In the genomic region with DNA sequence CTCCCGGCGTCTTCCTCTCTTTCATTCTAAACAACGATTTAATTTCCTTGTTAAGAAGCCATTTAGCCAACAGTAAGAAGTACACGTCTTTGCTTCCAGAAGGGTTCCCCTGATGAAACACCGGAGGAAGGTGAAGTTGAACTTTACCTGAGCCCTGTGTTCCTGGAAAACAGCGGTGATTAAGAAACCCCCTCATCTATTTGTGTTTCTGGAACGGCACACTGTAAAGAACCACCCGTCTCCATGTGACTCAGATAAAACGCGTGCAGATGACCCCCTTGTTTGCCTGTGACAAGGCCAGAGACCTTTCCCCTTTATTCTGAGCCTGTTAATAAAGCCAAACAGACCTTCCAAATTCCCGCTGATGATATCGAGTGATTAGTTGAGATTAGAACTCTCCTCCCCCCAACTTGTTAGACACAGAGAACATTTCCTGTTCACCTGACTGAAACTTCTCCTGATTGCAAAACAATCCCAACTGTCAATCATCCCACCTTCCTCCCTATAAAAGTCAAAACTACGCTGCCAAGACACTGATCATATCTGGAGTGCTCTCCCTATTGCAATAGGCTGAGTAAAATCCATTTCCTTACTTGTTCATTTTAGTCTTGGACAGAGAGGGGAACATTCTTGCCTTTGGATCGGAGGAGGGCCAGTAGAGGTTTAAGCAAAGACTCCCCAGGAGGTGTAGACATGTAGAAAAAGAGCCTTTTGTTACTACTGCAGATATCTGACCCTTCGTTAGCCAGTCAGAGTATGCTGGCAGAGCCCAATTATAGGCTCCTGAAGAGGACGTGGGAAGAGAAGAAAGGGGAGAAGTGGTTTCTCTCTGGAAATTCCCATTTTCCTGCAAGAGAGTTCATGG, we compare ENCODE assay signal across 1 cellular context.
TF ChIP-seq lines count a peak whose summit lies in the region.

No MANE protein-coding gene starts in this region.

TF ChIP-seq in K562, 482 proteins besides CTCF, POLR2A, EP300 and RAD21 (continued from another document and continues in another):
- no peak for TF ChIP-seq ADNP (tag; IDR thresholded peaks at IDR 0.05)
- TF ChIP-seq, protein P1, sequence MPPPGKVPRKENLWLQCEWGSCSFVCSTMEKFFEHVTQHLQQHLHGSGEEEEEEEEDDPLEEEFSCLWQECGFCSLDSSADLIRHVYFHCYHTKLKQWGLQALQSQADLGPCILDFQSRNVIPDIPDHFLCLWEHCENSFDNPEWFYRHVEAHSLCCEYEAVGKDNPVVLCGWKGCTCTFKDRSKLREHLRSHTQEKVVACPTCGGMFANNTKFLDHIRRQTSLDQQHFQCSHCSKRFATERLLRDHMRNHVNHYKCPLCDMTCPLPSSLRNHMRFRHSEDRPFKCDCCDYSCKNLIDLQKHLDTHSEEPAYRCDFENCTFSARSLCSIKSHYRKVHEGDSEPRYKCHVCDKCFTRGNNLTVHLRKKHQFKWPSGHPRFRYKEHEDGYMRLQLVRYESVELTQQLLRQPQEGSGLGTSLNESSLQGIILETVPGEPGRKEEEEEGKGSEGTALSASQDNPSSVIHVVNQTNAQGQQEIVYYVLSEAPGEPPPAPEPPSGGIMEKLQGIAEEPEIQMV (tag; conservative IDR thresholded peaks at IDR 0.05; ENCODE audit: low read depth): no peak
- no peak for TF ChIP-seq GTF2A2 (tag; IDR thresholded peaks at IDR 0.05)
- TF ChIP-seq, protein P2, sequence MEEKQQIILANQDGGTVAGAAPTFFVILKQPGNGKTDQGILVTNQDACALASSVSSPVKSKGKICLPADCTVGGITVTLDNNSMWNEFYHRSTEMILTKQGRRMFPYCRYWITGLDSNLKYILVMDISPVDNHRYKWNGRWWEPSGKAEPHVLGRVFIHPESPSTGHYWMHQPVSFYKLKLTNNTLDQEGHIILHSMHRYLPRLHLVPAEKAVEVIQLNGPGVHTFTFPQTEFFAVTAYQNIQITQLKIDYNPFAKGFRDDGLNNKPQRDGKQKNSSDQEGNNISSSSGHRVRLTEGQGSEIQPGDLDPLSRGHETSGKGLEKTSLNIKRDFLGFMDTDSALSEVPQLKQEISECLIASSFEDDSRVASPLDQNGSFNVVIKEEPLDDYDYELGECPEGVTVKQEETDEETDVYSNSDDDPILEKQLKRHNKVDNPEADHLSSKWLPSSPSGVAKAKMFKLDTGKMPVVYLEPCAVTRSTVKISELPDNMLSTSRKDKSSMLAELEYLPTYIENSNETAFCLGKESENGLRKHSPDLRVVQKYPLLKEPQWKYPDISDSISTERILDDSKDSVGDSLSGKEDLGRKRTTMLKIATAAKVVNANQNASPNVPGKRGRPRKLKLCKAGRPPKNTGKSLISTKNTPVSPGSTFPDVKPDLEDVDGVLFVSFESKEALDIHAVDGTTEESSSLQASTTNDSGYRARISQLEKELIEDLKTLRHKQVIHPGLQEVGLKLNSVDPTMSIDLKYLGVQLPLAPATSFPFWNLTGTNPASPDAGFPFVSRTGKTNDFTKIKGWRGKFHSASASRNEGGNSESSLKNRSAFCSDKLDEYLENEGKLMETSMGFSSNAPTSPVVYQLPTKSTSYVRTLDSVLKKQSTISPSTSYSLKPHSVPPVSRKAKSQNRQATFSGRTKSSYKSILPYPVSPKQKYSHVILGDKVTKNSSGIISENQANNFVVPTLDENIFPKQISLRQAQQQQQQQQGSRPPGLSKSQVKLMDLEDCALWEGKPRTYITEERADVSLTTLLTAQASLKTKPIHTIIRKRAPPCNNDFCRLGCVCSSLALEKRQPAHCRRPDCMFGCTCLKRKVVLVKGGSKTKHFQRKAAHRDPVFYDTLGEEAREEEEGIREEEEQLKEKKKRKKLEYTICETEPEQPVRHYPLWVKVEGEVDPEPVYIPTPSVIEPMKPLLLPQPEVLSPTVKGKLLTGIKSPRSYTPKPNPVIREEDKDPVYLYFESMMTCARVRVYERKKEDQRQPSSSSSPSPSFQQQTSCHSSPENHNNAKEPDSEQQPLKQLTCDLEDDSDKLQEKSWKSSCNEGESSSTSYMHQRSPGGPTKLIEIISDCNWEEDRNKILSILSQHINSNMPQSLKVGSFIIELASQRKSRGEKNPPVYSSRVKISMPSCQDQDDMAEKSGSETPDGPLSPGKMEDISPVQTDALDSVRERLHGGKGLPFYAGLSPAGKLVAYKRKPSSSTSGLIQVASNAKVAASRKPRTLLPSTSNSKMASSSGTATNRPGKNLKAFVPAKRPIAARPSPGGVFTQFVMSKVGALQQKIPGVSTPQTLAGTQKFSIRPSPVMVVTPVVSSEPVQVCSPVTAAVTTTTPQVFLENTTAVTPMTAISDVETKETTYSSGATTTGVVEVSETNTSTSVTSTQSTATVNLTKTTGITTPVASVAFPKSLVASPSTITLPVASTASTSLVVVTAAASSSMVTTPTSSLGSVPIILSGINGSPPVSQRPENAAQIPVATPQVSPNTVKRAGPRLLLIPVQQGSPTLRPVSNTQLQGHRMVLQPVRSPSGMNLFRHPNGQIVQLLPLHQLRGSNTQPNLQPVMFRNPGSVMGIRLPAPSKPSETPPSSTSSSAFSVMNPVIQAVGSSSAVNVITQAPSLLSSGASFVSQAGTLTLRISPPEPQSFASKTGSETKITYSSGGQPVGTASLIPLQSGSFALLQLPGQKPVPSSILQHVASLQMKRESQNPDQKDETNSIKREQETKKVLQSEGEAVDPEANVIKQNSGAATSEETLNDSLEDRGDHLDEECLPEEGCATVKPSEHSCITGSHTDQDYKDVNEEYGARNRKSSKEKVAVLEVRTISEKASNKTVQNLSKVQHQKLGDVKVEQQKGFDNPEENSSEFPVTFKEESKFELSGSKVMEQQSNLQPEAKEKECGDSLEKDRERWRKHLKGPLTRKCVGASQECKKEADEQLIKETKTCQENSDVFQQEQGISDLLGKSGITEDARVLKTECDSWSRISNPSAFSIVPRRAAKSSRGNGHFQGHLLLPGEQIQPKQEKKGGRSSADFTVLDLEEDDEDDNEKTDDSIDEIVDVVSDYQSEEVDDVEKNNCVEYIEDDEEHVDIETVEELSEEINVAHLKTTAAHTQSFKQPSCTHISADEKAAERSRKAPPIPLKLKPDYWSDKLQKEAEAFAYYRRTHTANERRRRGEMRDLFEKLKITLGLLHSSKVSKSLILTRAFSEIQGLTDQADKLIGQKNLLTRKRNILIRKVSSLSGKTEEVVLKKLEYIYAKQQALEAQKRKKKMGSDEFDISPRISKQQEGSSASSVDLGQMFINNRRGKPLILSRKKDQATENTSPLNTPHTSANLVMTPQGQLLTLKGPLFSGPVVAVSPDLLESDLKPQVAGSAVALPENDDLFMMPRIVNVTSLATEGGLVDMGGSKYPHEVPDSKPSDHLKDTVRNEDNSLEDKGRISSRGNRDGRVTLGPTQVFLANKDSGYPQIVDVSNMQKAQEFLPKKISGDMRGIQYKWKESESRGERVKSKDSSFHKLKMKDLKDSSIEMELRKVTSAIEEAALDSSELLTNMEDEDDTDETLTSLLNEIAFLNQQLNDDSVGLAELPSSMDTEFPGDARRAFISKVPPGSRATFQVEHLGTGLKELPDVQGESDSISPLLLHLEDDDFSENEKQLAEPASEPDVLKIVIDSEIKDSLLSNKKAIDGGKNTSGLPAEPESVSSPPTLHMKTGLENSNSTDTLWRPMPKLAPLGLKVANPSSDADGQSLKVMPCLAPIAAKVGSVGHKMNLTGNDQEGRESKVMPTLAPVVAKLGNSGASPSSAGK (IDR thresholded peaks at IDR 0.05): peak; percentile 33; the same call in 1 of the 2 replicates
- 0 out of 2 replicates have a peak, but pooled peaks have one; percentile 12 for TF ChIP-seq PHF21A (IDR thresholded peaks at IDR 0.05; ENCODE audit: borderline replicate concordance, low read depth)
- TF ChIP-seq, protein P3, sequence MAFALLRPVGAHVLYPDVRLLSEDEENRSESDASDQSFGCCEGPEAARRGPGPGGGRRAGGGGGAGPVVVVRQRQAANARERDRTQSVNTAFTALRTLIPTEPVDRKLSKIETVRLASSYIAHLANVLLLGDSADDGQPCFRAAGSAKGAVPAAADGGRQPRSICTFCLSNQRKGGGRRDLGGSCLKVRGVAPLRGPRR (CRISPR knock-in tag; IDR thresholded peaks at IDR 0.05): no peak
- peak; percentile 46 for TF ChIP-seq SMARCC2 (IDR thresholded peaks at IDR 0.05; ENCODE audit: low read depth)
- no peak for TF ChIP-seq ZNF717 (CRISPR knock-in tag; IDR thresholded peaks at IDR 0.05)
- TF ChIP-seq COPS2 (conservative IDR thresholded peaks at IDR 0.05): no peak
- TF ChIP-seq HDAC3 (IDR thresholded peaks at IDR 0.05; ENCODE audit: borderline replicate concordance, partially characterized antibody): no peak
- peak in 1 of 2 experiments; percentile 16; a peak in 1 of 4 replicates for TF ChIP-seq HDAC1 (IDR thresholded peaks at IDR 0.05)
- TF ChIP-seq SMAD4 (CRISPR knock-in tag; conservative IDR thresholded peaks at IDR 0.05): 0 out of 2 replicates have a peak, but pooled peaks have one; percentile 31
- TF ChIP-seq, protein P4, sequence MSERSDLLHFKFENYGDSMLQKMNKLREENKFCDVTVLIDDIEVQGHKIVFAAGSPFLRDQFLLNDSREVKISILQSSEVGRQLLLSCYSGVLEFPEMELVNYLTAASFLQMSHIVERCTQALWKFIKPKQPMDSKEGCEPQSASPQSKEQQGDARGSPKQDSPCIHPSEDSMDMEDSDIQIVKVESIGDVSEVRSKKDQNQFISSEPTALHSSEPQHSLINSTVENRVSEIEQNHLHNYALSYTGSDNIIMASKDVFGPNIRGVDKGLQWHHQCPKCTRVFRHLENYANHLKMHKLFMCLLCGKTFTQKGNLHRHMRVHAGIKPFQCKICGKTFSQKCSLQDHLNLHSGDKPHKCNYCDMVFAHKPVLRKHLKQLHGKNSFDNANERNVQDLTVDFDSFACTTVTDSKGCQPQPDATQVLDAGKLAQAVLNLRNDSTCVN (CRISPR knock-in tag; IDR thresholded peaks at IDR 0.05): no peak
- TF ChIP-seq, protein P5, sequence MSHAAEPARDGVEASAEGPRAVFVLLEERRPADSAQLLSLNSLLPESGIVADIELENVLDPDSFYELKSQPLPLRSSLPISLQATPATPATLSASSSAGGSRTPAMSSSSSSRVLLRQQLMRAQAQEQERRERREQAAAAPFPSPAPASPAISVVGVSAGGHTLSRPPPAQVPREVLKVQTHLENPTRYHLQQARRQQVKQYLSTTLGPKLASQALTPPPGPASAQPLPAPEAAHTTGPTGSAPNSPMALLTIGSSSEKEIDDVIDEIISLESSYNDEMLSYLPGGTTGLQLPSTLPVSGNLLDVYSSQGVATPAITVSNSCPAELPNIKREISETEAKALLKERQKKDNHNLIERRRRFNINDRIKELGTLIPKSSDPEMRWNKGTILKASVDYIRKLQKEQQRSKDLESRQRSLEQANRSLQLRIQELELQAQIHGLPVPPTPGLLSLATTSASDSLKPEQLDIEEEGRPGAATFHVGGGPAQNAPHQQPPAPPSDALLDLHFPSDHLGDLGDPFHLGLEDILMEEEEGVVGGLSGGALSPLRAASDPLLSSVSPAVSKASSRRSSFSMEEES (CRISPR knock-in tag; IDR thresholded peaks at IDR 0.05): no peak
- TF ChIP-seq SP2 (IDR thresholded peaks at IDR 0.05; ENCODE audit: extremely low read depth, low read depth, low read length, poor library complexity, severe bottlenecking): no peak
- TF ChIP-seq HDGF (IDR thresholded peaks at IDR 0.05): no peak
- TF ChIP-seq, protein P6, sequence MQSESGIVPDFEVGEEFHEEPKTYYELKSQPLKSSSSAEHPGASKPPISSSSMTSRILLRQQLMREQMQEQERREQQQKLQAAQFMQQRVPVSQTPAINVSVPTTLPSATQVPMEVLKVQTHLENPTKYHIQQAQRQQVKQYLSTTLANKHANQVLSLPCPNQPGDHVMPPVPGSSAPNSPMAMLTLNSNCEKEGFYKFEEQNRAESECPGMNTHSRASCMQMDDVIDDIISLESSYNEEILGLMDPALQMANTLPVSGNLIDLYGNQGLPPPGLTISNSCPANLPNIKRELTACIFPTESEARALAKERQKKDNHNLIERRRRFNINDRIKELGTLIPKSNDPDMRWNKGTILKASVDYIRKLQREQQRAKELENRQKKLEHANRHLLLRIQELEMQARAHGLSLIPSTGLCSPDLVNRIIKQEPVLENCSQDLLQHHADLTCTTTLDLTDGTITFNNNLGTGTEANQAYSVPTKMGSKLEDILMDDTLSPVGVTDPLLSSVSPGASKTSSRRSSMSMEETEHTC (IDR thresholded peaks at IDR 0.05): no peak
- TF ChIP-seq ZNF586 (CRISPR knock-in tag; conservative IDR thresholded peaks at IDR 0.05): no peak
- TF ChIP-seq ZNF436 (CRISPR knock-in tag; IDR thresholded peaks at IDR 0.05): no peak
- TF ChIP-seq ARID2 (IDR thresholded peaks at IDR 0.05): no peak
- TF ChIP-seq KAT8 (IDR thresholded peaks at IDR 0.05; ENCODE audit: low read depth): no peak
- TF ChIP-seq, protein P7, sequence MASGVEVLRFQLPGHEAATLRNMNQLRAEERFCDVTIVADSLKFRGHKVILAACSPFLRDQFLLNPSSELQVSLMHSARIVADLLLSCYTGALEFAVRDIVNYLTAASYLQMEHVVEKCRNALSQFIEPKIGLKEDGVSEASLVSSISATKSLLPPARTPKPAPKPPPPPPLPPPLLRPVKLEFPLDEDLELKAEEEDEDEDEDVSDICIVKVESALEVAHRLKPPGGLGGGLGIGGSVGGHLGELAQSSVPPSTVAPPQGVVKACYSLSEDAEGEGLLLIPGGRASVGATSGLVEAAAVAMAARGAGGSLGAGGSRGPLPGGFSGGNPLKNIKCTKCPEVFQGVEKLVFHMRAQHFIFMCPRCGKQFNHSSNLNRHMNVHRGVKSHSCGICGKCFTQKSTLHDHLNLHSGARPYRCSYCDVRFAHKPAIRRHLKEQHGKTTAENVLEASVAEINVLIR (CRISPR knock-in tag; IDR thresholded peaks at IDR 0.05): no peak
- TF ChIP-seq, protein P8, sequence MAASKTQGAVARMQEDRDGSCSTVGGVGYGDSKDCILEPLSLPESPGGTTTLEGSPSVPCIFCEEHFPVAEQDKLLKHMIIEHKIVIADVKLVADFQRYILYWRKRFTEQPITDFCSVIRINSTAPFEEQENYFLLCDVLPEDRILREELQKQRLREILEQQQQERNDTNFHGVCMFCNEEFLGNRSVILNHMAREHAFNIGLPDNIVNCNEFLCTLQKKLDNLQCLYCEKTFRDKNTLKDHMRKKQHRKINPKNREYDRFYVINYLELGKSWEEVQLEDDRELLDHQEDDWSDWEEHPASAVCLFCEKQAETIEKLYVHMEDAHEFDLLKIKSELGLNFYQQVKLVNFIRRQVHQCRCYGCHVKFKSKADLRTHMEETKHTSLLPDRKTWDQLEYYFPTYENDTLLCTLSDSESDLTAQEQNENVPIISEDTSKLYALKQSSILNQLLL (CRISPR knock-in tag; IDR thresholded peaks at IDR 0.05; ENCODE audit: borderline replicate concordance): no peak
- TF ChIP-seq KDM4B (IDR thresholded peaks at IDR 0.05; ENCODE audit: borderline replicate concordance in 2 of 2, low read depth in 1 of 2): no peak
- TF ChIP-seq CBX5 (IDR thresholded peaks at IDR 0.05; ENCODE audit: borderline replicate concordance, low read depth): no peak
